10 cellular contexts compared by ENCODE assay signal in genomic region chr4:121799888-121800501, GRCh38. TPM values are rescaled to one million over a fixed set of nuclear protein-coding genes. Genes with fewer than 3 reads are reported as not detected.
DNase-seq lines count a peak whose midpoint lies in the region; ATAC-seq, FAIRE-seq and TF ChIP-seq lines count a peak whose summit lies in the region.
"Had no signal": no experiment of that assay in that cellular context is flagged by ENCODE, and none has a peak within 500 bp of the region (broad histone marks: within the 10 kb centered on the region; RNA-seq: fewer than 3 reads in every experiment).

No MANE protein-coding gene starts in this region.

- dilution Hi-C loops in keratinocyte (cut with MboI; ENCODE audit: extremely low pct_ligation_motif_present, low sequenced_read_pairs): no loop called here

- H3K27ac Mint-ChIP-seq in T-helper 1 cell treated with Interleukin-12 subunit alpha and Interleukin-12 subunit beta and Interleukin-4 antibody, amounts not matched to agents 30 μg/mL and 1 μg/mL, for 36 hours: peak overlapping the region; percentile 99
- H3K27ac Mint-ChIP-seq in stimulated activated memory B cell treated with anti-CD40 and anti-IgM and Interleukin-4, amounts not matched to agents 10 μg/mL and 1 μg/mL and 100 μg/mL, for 72 hours: peak overlapping the region; percentile 95

- no peaks in the 10 kb centered on the region for H3K27me3 Mint-ChIP-seq in T-helper 1 cell treated with Interleukin-12 subunit alpha and Interleukin-12 subunit beta and Interleukin-4 antibody, amounts not matched to agents 30 μg/mL and 1 μg/mL, for 36 hours (ENCODE audit: low read depth)
- H3K27me3 Mint-ChIP-seq in stimulated activated memory B cell treated with anti-CD40 and anti-IgM and Interleukin-4, amounts not matched to agents 10 μg/mL and 1 μg/mL and 100 μg/mL, for 72 hours: no peaks in the 10 kb centered on the region

- intact Hi-C loops in kidney (cut with DNase I): no loop called here

- H3K9me1 ChIP-seq in keratinocyte (ENCODE audit: control insufficient read depth, extremely low read depth, insufficient read depth, low read length): no peaks in the 10 kb centered on the region

- H4K20me1 ChIP-seq in SU-DHL-6 (ENCODE audit: low read depth, low read length) (no peaks in the 10 kb centered on the region), keratinocyte (ENCODE audit: control insufficient read depth, extremely low read depth, insufficient read depth, low read length) (no peaks in the 10 kb centered on the region)

- H3K9ac ChIP-seq in SU-DHL-6 (ENCODE audit: low read length) (no peak overlapping the region), keratinocyte (ENCODE audit: control insufficient read depth, extremely low read depth, insufficient read depth, low read length) (no peak overlapping the region), kidney (ENCODE audit: low read length in 2 of 2) (no peak overlapping the region)

- H3K36me3 Mint-ChIP-seq in T-helper 1 cell treated with Interleukin-12 subunit alpha and Interleukin-12 subunit beta and Interleukin-4 antibody, amounts not matched to agents 30 μg/mL and 1 μg/mL, for 36 hours (ENCODE audit: low read depth): peaks cover 12% of the 10 kb centered on the region
- H3K36me3 Mint-ChIP-seq in stimulated activated memory B cell treated with anti-CD40 and anti-IgM and Interleukin-4, amounts not matched to agents 10 μg/mL and 1 μg/mL and 100 μg/mL, for 72 hours: peaks cover 4% of the 10 kb centered on the region

- peaks cover 8% of the 10 kb centered on the region; the same call in 1 of the 2 replicates for H3K36me3 ChIP-seq in SU-DHL-6 (ENCODE audit: low read length)
- peaks cover 0 to 5% of the 10 kb centered on the region in 2 experiments for H3K36me3 ChIP-seq in keratinocyte (ENCODE audit: control insufficient read depth in 2 of 2, extremely low read depth in 1 of 2, insufficient read depth in 2 of 2, low read length in 2 of 2)
- peaks cover 4 to 5% of the 10 kb centered on the region in 2 donors for H3K36me3 ChIP-seq in kidney (ENCODE audit: control insufficient read depth in 1 of 2, insufficient read depth in 2 of 2, low read length in 2 of 2)

- H3K4me1 ChIP-seq in keratinocyte (ENCODE audit: control insufficient read depth, extremely low read depth, insufficient read depth, low read length): peaks cover 8% of the 10 kb centered on the region
- peaks cover 0 to 2% of the 10 kb centered on the region in 2 donors for H3K4me1 ChIP-seq in kidney (ENCODE audit: control insufficient read depth in 1 of 2, insufficient read depth in 1 of 2, low read depth in 1 of 2, low read length in 2 of 2)

- no peaks in the 10 kb centered on the region for H3K9me3 ChIP-seq in SU-DHL-6 (ENCODE audit: insufficient read depth, low read length)
- no peaks in the 10 kb centered on the region for H3K9me3 ChIP-seq in keratinocyte (ENCODE audit: control insufficient read depth, low read depth, low read length)
- H3K9me3 ChIP-seq in kidney (ENCODE audit: control insufficient read depth in 1 of 2, low read length in 2 of 2): no peaks in the 10 kb centered on the region

- H3K9me3 Mint-ChIP-seq in T-helper 1 cell treated with Interleukin-12 subunit alpha and Interleukin-12 subunit beta and Interleukin-4 antibody, amounts not matched to agents 30 μg/mL and 1 μg/mL, for 36 hours: no peaks in the 10 kb centered on the region
- H3K9me3 Mint-ChIP-seq in stimulated activated memory B cell treated with anti-CD40 and anti-IgM and Interleukin-4, amounts not matched to agents 10 μg/mL and 1 μg/mL and 100 μg/mL, for 72 hours: no peaks in the 10 kb centered on the region

- H3F3A ChIP-seq in SU-DHL-6 (ENCODE audit: insufficient read depth): no peaks in the 10 kb centered on the region

- no peaks in the 10 kb centered on the region for H3K9me2 ChIP-seq in SU-DHL-6 (replicated peaks; ENCODE audit: insufficient read depth, low read length)

- peak overlapping the region; percentile 93 for H3K4me3 Mint-ChIP-seq in T-helper 1 cell treated with Interleukin-12 subunit alpha and Interleukin-12 subunit beta and Interleukin-4 antibody, amounts not matched to agents 30 μg/mL and 1 μg/mL, for 36 hours
- no peak overlapping the region for H3K4me3 Mint-ChIP-seq in stimulated activated memory B cell treated with anti-CD40 and anti-IgM and Interleukin-4, amounts not matched to agents 10 μg/mL and 1 μg/mL and 100 μg/mL, for 72 hours

- H2AFZ ChIP-seq in SU-DHL-6 (ENCODE audit: low read depth, low read length, severe bottlenecking): peak overlapping the region; percentile 41
- H2AFZ ChIP-seq in keratinocyte (ENCODE audit: control insufficient read depth, low read length): peak overlapping the region; percentile 100

- H3K27ac ChIP-seq in SU-DHL-6 (ENCODE audit: low read depth, low read length): no peak overlapping the region
- H3K27ac ChIP-seq in keratinocyte (ENCODE audit: control insufficient read depth, insufficient read depth, low read length): no peak overlapping the region
- H3K27ac ChIP-seq in kidney (ENCODE audit: low read depth in 2 of 2, low read length in 2 of 2): no peak overlapping the region

- H3K4me1 Mint-ChIP-seq in T-helper 1 cell treated with Interleukin-12 subunit alpha and Interleukin-12 subunit beta and Interleukin-4 antibody, amounts not matched to agents 30 μg/mL and 1 μg/mL, for 36 hours (ENCODE audit: low read depth): peaks cover 44% of the 10 kb centered on the region
- peaks cover 32% of the 10 kb centered on the region for H3K4me1 Mint-ChIP-seq in stimulated activated memory B cell treated with anti-CD40 and anti-IgM and Interleukin-4, amounts not matched to agents 10 μg/mL and 1 μg/mL and 100 μg/mL, for 72 hours

- no peak for FAIRE-seq in keratinocyte (lab: Jason Lieb, UNC)
- no peak for FAIRE-seq in kidney (lab: Jason Lieb, UNC)
- FAIRE-seq: A204.1 had no signal

- no peak for ATAC-seq in stimulated activated memory B cell treated with anti-CD40 and anti-IgM and Interleukin-4, amounts not matched to agents 10 μg/mL and 1 μg/mL and 100 μg/mL, for 72 hours
- no peak for ATAC-seq in HG03521 (IDR thresholded peaks at IDR 0.05; ENCODE audit: unreplicated experiment)

- H3K79me2 ChIP-seq in SU-DHL-6 (ENCODE audit: insufficient read depth, low read length): peaks cover 19% of the 10 kb centered on the region
- H3K79me2 ChIP-seq in keratinocyte (ENCODE audit: control insufficient read depth, insufficient read depth, low read length): peaks cover 12% of the 10 kb centered on the region

- no peak for TF ChIP-seq CTCF in SU-DHL-6 (IDR thresholded peaks at IDR 0.05; ENCODE audit: insufficient read depth, low read length, poor library complexity, severe bottlenecking)
- TF ChIP-seq CTCF in keratinocyte (optimal IDR thresholded peaks at IDR 0.05 in 1 of 3, IDR thresholded peaks at IDR 0.05 in 1 of 3, conservative IDR thresholded peaks at IDR 0.05 in 1 of 3; ENCODE audit: extremely low read depth in 1 of 3, insufficient read depth in 2 of 3, low read length in 3 of 3): no peak
- no peak for TF ChIP-seq CTCF in kidney (IDR thresholded peaks at IDR 0.05; ENCODE audit: borderline replicate concordance, extremely low read depth, insufficient read depth)

- H3K27me3 ChIP-seq in SU-DHL-6 (ENCODE audit: low read length) (no peaks in the 10 kb centered on the region), keratinocyte (ENCODE audit: control insufficient read depth, extremely low read depth, insufficient read depth, low read length) (no peaks in the 10 kb centered on the region)

- no peak overlapping the region for H3K4me3 ChIP-seq in SU-DHL-6 (ENCODE audit: insufficient read depth, low read length, poor library complexity, severe bottlenecking)
- H3K4me3 ChIP-seq in keratinocyte (ENCODE audit: control insufficient read depth in 2 of 3, extremely low read depth in 1 of 3, insufficient read depth in 2 of 3, low read depth in 1 of 3, low read length in 3 of 3): no peak overlapping the region
- H3K4me3 ChIP-seq in kidney (ENCODE audit: low read length in 2 of 2): peak overlapping the region in 1 of 2 donors; percentile 81

- DNase-seq in T-helper 1 cell: no peak
- no peak for DNase-seq in keratinocyte (ENCODE audit: low read depth, low spot score)
- no peak for DNase-seq in kidney
- no peak for DNase-seq in NCI-H2227 treated with DMSO at 0.1 percent for 48 hours (lab: John Stamatoyannopoulos, UW)

- H3K4me2 ChIP-seq in SU-DHL-6 (ENCODE audit: low read depth, low read length, poor library complexity, severe bottlenecking) (peak overlapping the region; percentile 80), keratinocyte (ENCODE audit: control insufficient read depth, extremely low read depth, insufficient read depth, low read depth, low read length) (no peak overlapping the region)

RNA-seq across cellular contexts. Expression of gene EXOSC9, which starts 1.1 kb away (rescaled TPM):
- 18.0 to 35.4 TPM (median 23.6 TPM) in 3 replicates for polyA plus RNA-seq in keratinocyte
- polyA plus RNA-seq in keratinocyte (2011; ENCODE audit: low read depth): 47.6 TPM
- 11.3 and 18.6 TPM in 2 replicates for polyA plus RNA-seq in keratinocyte (2011; cell fraction: cytosol; rRNA removed)
- 20.3 and 31.2 TPM in 2 replicates for polyA plus RNA-seq in keratinocyte (2011; cell fraction: nucleus; rRNA removed)
- polyA plus RNA-seq in keratinocyte (2012; ENCODE audit: low replicate concordance): 13.1 and 21.2 TPM in 2 replicates
- polyA minus RNA-seq in keratinocyte: 7.2 to 30.0 TPM (median 15.8 TPM) in 3 replicates
- polyA minus RNA-seq in keratinocyte (2011; cell fraction: cytosol; rRNA and poly(A)+ RNA removed): 16.5 TPM
- polyA minus RNA-seq in keratinocyte (2011; cell fraction: nucleus; rRNA and poly(A)+ RNA removed): 12.6 and 17.8 TPM in 2 replicates
- total RNA-seq in kidney: 17.6 TPM
- 19.9 TPM for polyA plus RNA-seq in kidney (ENCODE audit: insufficient read depth, low read depth, low replicate concordance)

RNA-seq across cellular contexts. Expression of gene CCNA2, which starts 23.7 kb away (rescaled TPM):
- polyA plus RNA-seq in keratinocyte: 4.7 to 27.4 TPM (median 17.7 TPM) in 3 replicates
- 0.55 TPM for polyA plus RNA-seq in keratinocyte (2011; ENCODE audit: low read depth)
- polyA plus RNA-seq in keratinocyte (2011; cell fraction: cytosol; rRNA removed): 4.2 and 9.5 TPM in 2 replicates
- polyA plus RNA-seq in keratinocyte (2011; cell fraction: nucleus; rRNA removed): 7.2 and 9.0 TPM in 2 replicates
- 1.1 and 16.6 TPM in 2 replicates for polyA plus RNA-seq in keratinocyte (2012; ENCODE audit: low replicate concordance)
- polyA minus RNA-seq in keratinocyte: 2.3 to 17.4 TPM (median 4.1 TPM) in 3 replicates
- 5.8 TPM for polyA minus RNA-seq in keratinocyte (2011; cell fraction: cytosol; rRNA and poly(A)+ RNA removed)
- polyA minus RNA-seq in keratinocyte (2011; cell fraction: nucleus; rRNA and poly(A)+ RNA removed): 2.2 and 3.1 TPM in 2 replicates
- total RNA-seq in kidney: 1.4 TPM
- 0.71 TPM for polyA plus RNA-seq in kidney (ENCODE audit: insufficient read depth, low read depth, low replicate concordance)

RNA-seq across cellular contexts. Expression of gene SMIM43, which starts 35.0 kb away (rescaled TPM):
- polyA plus RNA-seq in keratinocyte (0.03 TPM in 1 of 3 replicates, not detected in the others), kidney (ENCODE audit: insufficient read depth, low read depth, low replicate concordance) (not detected)
- not detected for polyA plus RNA-seq in keratinocyte (2011; ENCODE audit: low read depth)
- polyA plus RNA-seq in keratinocyte (2011; cell fraction: cytosol; rRNA removed): not detected in 2 replicates
- not detected in 2 replicates for polyA plus RNA-seq in keratinocyte (2011; cell fraction: nucleus; rRNA removed)
- not detected in 2 replicates for polyA plus RNA-seq in keratinocyte (2012; ENCODE audit: low replicate concordance)
- not detected in 3 replicates for polyA minus RNA-seq in keratinocyte
- not detected for polyA minus RNA-seq in keratinocyte (2011; cell fraction: cytosol; rRNA and poly(A)+ RNA removed)
- not detected in 2 replicates for polyA minus RNA-seq in keratinocyte (2011; cell fraction: nucleus; rRNA and poly(A)+ RNA removed)
- not detected for total RNA-seq in kidney
- total RNA-seq: Right ventricle myocardium inferior had no signal
